8 cellular contexts compared by ENCODE assay signal in genomic region chr1:174022080-174022975, GRCh38. TPM values are rescaled to one million over a fixed set of nuclear protein-coding genes. Genes with fewer than 3 reads are reported as not detected.
DNase-seq lines count a peak whose midpoint lies in the region; ATAC-seq and TF ChIP-seq lines count a peak whose summit lies in the region.

RC3H1 (minus strand) TSS chr1:174022357; CDS start chr1:173992985, 29,372 bp downstream.

- peaks cover 17 to 52% (median 41%) of the 10 kb centered on the region in 4 donors for H3K4me1 Mint-ChIP-seq in naive thymus-derived CD8-positive, alpha-beta T cell

- H3K4me3 ChIP-seq in DND-41 (ENCODE audit: low read depth in 1 of 2, low read length in 2 of 2): peak within 1 kb of the TSS; percentile 99 to 100

- ATAC-seq in DND-41 (ENCODE audit: insufficient read depth, low read depth) (peak; percentile 92), GM21786 (IDR thresholded peaks at IDR 0.05; ENCODE audit: unreplicated experiment) (peak; percentile 87)
- peak; percentile 88 to 89 for ATAC-seq in naive thymus-derived CD8-positive, alpha-beta T cell

- H3K9me3 ChIP-seq in DND-41 (ENCODE audit: insufficient read depth, low read length, severe bottlenecking) (no peaks in the 10 kb centered on the region), KOPT-K1 (ENCODE audit: insufficient read depth, low read length, poor library complexity, severe bottlenecking) (no peaks in the 10 kb centered on the region)

- no peaks in the 10 kb centered on the region for H3K27me3 ChIP-seq in DND-41 (ENCODE audit: insufficient read depth, low read length, poor library complexity)

- peak within 1 kb of the TSS; percentile 93 for H3K4me2 ChIP-seq in DND-41 (ENCODE audit: insufficient read depth, low read length)

- peaks cover 0 to 10% (median 0%) of the 10 kb centered on the region in 3 donors for H3K36me3 Mint-ChIP-seq in naive thymus-derived CD8-positive, alpha-beta T cell

- no peaks in the 10 kb centered on the region for H3K9me3 Mint-ChIP-seq in naive thymus-derived CD8-positive, alpha-beta T cell

- H3K36me3 ChIP-seq in DND-41 (ENCODE audit: insufficient read depth, low read length): peaks cover 13% of the 10 kb centered on the region
- H3K36me3 ChIP-seq in KOPT-K1 (ENCODE audit: insufficient read depth, low read length): peaks cover 15% of the 10 kb centered on the region; the same call in 1 of the 2 replicates

- POLR2A ChIA-PET in RWPE1 (lab: Yijun Ruan, JAX; ENCODE audit: low non-redundant PET): no interaction called here
- POLR2A ChIA-PET in naive thymus-derived CD8-positive, alpha-beta T cell (lab: Charles Lee): interaction anchor here (0.9 to 2.1 kb wide), 17 partner anchors 9 to 1490 kb away, joined by 3 to 23 read pairs (median 4); partner anchors contain the start of genes CACYBP, DARS2, GAS5 and KLHL20

- peak within 1 kb of the TSS; percentile 96 to 100 (median 99) for H3K27ac Mint-ChIP-seq in naive thymus-derived CD8-positive, alpha-beta T cell

- TF ChIP-seq CTCF in DND-41 (IDR thresholded peaks at IDR 0.05; ENCODE audit: borderline replicate concordance, extremely low read depth, low read length, poor library complexity, severe bottlenecking): no peak
- TF ChIP-seq CTCF in RWPE1 (conservative IDR thresholded peaks at IDR 0.05; ENCODE audit: low read depth): no peak

- peak within 1 kb of the TSS; percentile 98 for H3K9ac ChIP-seq in DND-41 (ENCODE audit: low read depth, low read length)

- H2AFZ ChIP-seq in DND-41 (ENCODE audit: low read depth, low read length): peak within 1 kb of the TSS; percentile 95

- CTCF ChIA-PET in RWPE1 (lab: Yijun Ruan, JAX): interaction anchor here (0.6 to 0.7 kb wide), 2 partner anchors 73 to 543 kb away, joined by 4 to 6 read pairs; no protein-coding TSS in a partner anchor

- peaks cover 50% of the 10 kb centered on the region for H3K4me1 ChIP-seq in DND-41 (ENCODE audit: insufficient read depth, low read length)

- DNase-seq in DND-41 (peak; percentile 90), RWPE1 (ENCODE audit: low spot score) (peak; percentile 83), fibroblast of gingiva (ENCODE audit: low read depth) (peak; percentile 82)
- DNase-seq in activated T-helper 1 cell treated with anti-CD3 and anti-CD28 coated beads, Interleukin-2, amount 50 U/mL, for 16 hours (ENCODE audit: low read depth in 1 of 2, low spot score in 1 of 2): peak; percentile 80 to 82
- DNase-seq in naive thymus-derived CD8-positive, alpha-beta T cell: peak; percentile 73 to 93 (median 84)
- peak; percentile 75 to 88 (median 86) for DNase-seq in stimulated activated naive CD4-positive, alpha-beta T cell (lab: John Stamatoyannopoulos, UW)

- peak within 1 kb of the TSS; percentile 96 to 100 (median 99) for H3K4me3 Mint-ChIP-seq in naive thymus-derived CD8-positive, alpha-beta T cell

- no peaks in the 10 kb centered on the region for H3K27me3 Mint-ChIP-seq in naive thymus-derived CD8-positive, alpha-beta T cell

- H3K79me2 ChIP-seq in DND-41 (ENCODE audit: insufficient read depth, low read length): peaks cover 49% of the 10 kb centered on the region

- H3K27ac ChIP-seq in DND-41 (ENCODE audit: low read length) (peak within 1 kb of the TSS; percentile 91), KOPT-K1 (ENCODE audit: low read depth, low read length, poor library complexity, severe bottlenecking) (peak within 1 kb of the TSS; percentile 80), RWPE1 (peak within 1 kb of the TSS; percentile 81)

- H4K20me1 ChIP-seq in DND-41 (ENCODE audit: insufficient read depth, low read length): peaks cover 27% of the 10 kb centered on the region

RNA-seq across cellular contexts. Expression of gene RC3H1, which starts in this region (rescaled TPM):
- total RNA-seq in naive thymus-derived CD8-positive, alpha-beta T cell: 10 to 100 TPM; 52.9 to 56.8 TPM
- 1 to 10 TPM; 5.1 to 7.2 (median 5.2) TPM for polyA plus RNA-seq in naive thymus-derived CD8-positive, alpha-beta T cell

Comparison
In these comparisons a context has a peak if more than half of its experiments do, and no peak if none do; other contexts are left out.
1. Peak in every context shown above with its lines: DNase-seq, ATAC-seq, H3K4me3 ChIP-seq and H3K27ac ChIP-seq.